Comparison of ENCODE assay signal across 8 cellular contexts in the genomic region with DNA sequence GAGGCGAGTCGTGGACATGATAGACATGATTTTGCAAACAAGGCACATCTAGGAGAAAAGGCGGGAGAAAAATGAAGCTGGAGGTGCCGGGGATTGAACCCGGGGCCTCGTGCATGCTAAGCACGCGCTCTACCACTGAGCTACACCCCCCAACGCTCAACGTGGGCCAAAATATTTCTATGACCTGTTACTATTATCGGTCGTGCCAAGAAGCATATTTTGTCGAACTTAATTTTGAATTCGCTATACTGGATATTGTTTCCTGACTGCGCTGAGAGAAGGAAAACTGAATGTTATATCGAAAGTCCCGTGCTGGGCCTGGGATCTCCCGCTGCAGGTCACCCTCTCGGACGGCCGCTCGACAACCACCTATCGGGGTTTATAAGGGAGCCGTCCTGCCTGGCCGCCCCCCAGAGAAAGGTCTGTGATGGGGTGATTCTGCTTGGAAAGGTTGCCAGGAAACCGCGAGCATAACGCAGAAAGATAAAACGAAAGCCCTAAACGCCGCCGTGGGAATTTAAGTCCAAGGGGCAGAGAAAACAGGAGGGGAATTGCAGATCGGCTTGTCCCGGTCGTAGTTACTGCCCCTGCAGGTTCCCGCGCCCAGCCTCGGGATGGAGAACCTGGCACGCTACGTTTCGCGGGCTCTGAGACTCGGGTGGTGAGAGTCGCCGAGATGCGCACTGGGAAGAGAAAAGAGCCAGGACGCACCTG.
DNase-seq lines count a peak whose midpoint lies in the region; ATAC-seq and TF ChIP-seq lines count a peak whose summit lies in the region.

No MANE protein-coding gene starts in this region.

- H2AFZ ChIP-seq in DND-41 (ENCODE audit: low read depth, low read length), result peak overlapping the region; percentile 86

- peak overlapping the region; percentile 74 for H3K4me2 ChIP-seq in DND-41 (ENCODE audit: insufficient read depth, low read length)

- DNase-seq in DND-41, result peak; percentile 85
- peak; percentile 74 for DNase-seq in NCI-H82 treated with DMSO at 0.1 percent for 48 hours (lab: John Stamatoyannopoulos, UW; ENCODE audit: unreplicated experiment)
- DNase-seq in activated CD8-positive, alpha-beta memory T cell treated with anti-CD3 and anti-CD28 coated beads for 1 hour (ENCODE audit: extremely low read depth in 1 of 2, low read depth in 1 of 2), result peak; percentile 63 to 72
- DNase-seq in effector memory CD4-positive, alpha-beta T cell, result peak; percentile 65 to 68 (median 67)
- DNase-seq in memory B cell (ENCODE audit: low spot score in 2 of 2), result peak; percentile 69
- peak; percentile 76 to 84 (median 80) for DNase-seq in stimulated activated CD4-positive, alpha-beta T cell treated with anti-CD3 and anti-CD28 coated beads, TNF-alpha, amount 100 ng/mL, for 4 hours (ENCODE audit: low read depth in 3 of 3)
- no peak for DNase-seq in GM19240 (ENCODE audit: insufficient read length, low spot score)

- H3K4me3 ChIP-seq in DND-41 (ENCODE audit: low read depth in 1 of 2, low read length in 2 of 2), result peak overlapping the region; percentile 48 to 72
- H3K4me3 ChIP-seq in effector memory CD4-positive, alpha-beta T cell (ENCODE audit: insufficient read depth, low read depth, low read length, poor library complexity, severe bottlenecking), result peak overlapping the region; percentile 79

- peaks cover 17% of the 10 kb centered on the region for H3K4me1 Mint-ChIP-seq in memory B cell

- TF ChIP-seq CTCF in DND-41 (IDR thresholded peaks at IDR 0.05; ENCODE audit: borderline replicate concordance, extremely low read depth, low read length, poor library complexity, severe bottlenecking), result no peak

- peak; percentile 20 for ATAC-seq in DND-41 (ENCODE audit: insufficient read depth, low read depth)
- ATAC-seq in HG03439 (IDR thresholded peaks at IDR 0.05; ENCODE audit: unreplicated experiment), result peak; percentile 46
- ATAC-seq in memory B cell (ENCODE audit: low read depth), result peak; percentile 24

- peak overlapping the region; percentile 97 for H3K27ac Mint-ChIP-seq in memory B cell

- no peaks in the 10 kb centered on the region for H3K36me3 ChIP-seq in DND-41 (ENCODE audit: insufficient read depth, low read length)
- H3K36me3 ChIP-seq in effector memory CD4-positive, alpha-beta T cell (ENCODE audit: control insufficient read depth, insufficient read depth, low read length), result no peaks in the 10 kb centered on the region

- no peaks in the 10 kb centered on the region for H3K79me2 ChIP-seq in DND-41 (ENCODE audit: insufficient read depth, low read length)

- no peaks in the 10 kb centered on the region for H4K20me1 ChIP-seq in DND-41 (ENCODE audit: insufficient read depth, low read length)

- H3K27me3 Mint-ChIP-seq in memory B cell, result no peaks in the 10 kb centered on the region

- H3K4me1 ChIP-seq in DND-41 (ENCODE audit: insufficient read depth, low read length), result peaks cover 47% of the 10 kb centered on the region
- H3K4me1 ChIP-seq in effector memory CD4-positive, alpha-beta T cell (ENCODE audit: control insufficient read depth, insufficient read depth, low read length, poor library complexity, severe bottlenecking), result peaks cover 5% of the 10 kb centered on the region

- H3K4me3 Mint-ChIP-seq in memory B cell, result peak overlapping the region; percentile 86

- no peaks in the 10 kb centered on the region for H3K27me3 ChIP-seq in DND-41 (ENCODE audit: insufficient read depth, low read length, poor library complexity)
- no peaks in the 10 kb centered on the region for H3K27me3 ChIP-seq in effector memory CD4-positive, alpha-beta T cell (replicated peaks; ENCODE audit: control insufficient read depth, insufficient read depth, low read length, poor library complexity, severe bottlenecking)

- peak overlapping the region; percentile 78 for H3K9ac ChIP-seq in DND-41 (ENCODE audit: low read depth, low read length)

- peaks cover 9% of the 10 kb centered on the region for H3K9me3 Mint-ChIP-seq in memory B cell

- H3K9me3 ChIP-seq in DND-41 (ENCODE audit: insufficient read depth, low read length, severe bottlenecking), result peaks cover 3% of the 10 kb centered on the region
- H3K9me3 ChIP-seq in effector memory CD4-positive, alpha-beta T cell (ENCODE audit: control insufficient read depth, low read length), result peaks cover 6% of the 10 kb centered on the region

- H3K36me3 Mint-ChIP-seq in memory B cell, result peaks cover 2% of the 10 kb centered on the region

- peak overlapping the region; percentile 87 for H3K27ac ChIP-seq in DND-41 (ENCODE audit: low read length)
- peak overlapping the region; percentile 47 for H3K27ac ChIP-seq in effector memory CD4-positive, alpha-beta T cell (ENCODE audit: insufficient read depth, low read length, poor library complexity, severe bottlenecking)
